ENCODE assay signal across 17 cellular contexts in the genomic region with DNA sequence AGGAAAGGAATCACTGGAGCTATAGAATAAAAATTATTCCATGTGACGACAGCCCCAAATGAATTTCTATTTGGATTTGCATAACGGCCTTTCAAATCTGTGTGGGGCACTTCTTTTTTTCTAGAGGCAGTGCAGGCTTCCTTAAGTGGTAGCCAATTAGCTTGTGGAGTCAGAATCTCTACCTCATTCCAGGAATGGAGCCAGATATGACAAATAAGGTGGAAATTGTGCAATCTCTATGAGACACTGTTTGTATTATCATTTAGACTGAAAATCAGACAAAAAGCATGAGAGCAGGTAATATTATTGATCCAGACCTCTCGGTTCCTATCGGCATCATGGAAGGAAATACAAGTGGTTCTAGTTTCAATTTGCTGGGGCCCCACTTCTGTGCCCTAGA.
DNase-seq lines count a peak whose midpoint lies in the region; ATAC-seq, FAIRE-seq and TF ChIP-seq lines count a peak whose summit lies in the region.
"Had no signal": no experiment of that assay in that cellular context is flagged by ENCODE, and none has a peak within 500 bp of the region (broad histone marks: within the 10 kb centered on the region; RNA-seq: fewer than 3 reads in every experiment).

No MANE protein-coding gene starts in this region.

- H3K27me3 ChIP-seq in BJ (ENCODE audit: control insufficient read depth, insufficient read depth, low read length), result no peaks in the 10 kb centered on the region
- H3K27me3 ChIP-seq in IMR-90 (ENCODE audit: control insufficient read depth, insufficient read depth, low read length), result no peaks in the 10 kb centered on the region
- no peaks in the 10 kb centered on the region for H3K27me3 ChIP-seq in body of pancreas
- no peaks in the 10 kb centered on the region for H3K27me3 ChIP-seq in keratinocyte (ENCODE audit: control insufficient read depth, extremely low read depth, insufficient read depth, low read length)
- no peaks in the 10 kb centered on the region for H3K27me3 ChIP-seq in sigmoid colon
- H3K27me3 ChIP-seq: ascending aorta had no signal

- no peak overlapping the region for H3K23ac ChIP-seq in IMR-90 (ENCODE audit: low read depth, low read length)

- H3K9me1 ChIP-seq in IMR-90 (ENCODE audit: insufficient read depth, low read length), result 0 out of 2 replicates have a peak, but pooled peaks cover 3% of the 10 kb centered on the region
- H3K9me1 ChIP-seq in keratinocyte (ENCODE audit: control insufficient read depth, extremely low read depth, insufficient read depth, low read length), result no peaks in the 10 kb centered on the region

- H2BK120ac ChIP-seq in IMR-90 (ENCODE audit: low read depth, low read length), result no peak overlapping the region

- no peak overlapping the region for H4K5ac ChIP-seq in IMR-90 (ENCODE audit: low read depth, low read length)

- intact Hi-C loops in IMR-90 (cut with micrococcal nuclease) (no loop called here), body of pancreas (cut with DNase I) (no loop called here), sigmoid colon (cut with DNase I) (no loop called here)

- ATAC-seq in IMR-90 (ENCODE audit: low read depth) (no peak; the same call in 1 of the 2 replicates), body of pancreas (peak; percentile 63), HG02973 (IDR thresholded peaks at IDR 0.05; ENCODE audit: unreplicated experiment) (no peak)

- H3K18ac ChIP-seq in IMR-90 (ENCODE audit: low read depth, low read length), result no peak overlapping the region

- H4K91ac ChIP-seq in IMR-90 (ENCODE audit: insufficient read depth, low read depth, low read length), result no peak overlapping the region

- peak; percentile 4 for DNase-seq in BJ (ENCODE audit: low read depth)
- peak; percentile 72 for DNase-seq in IMR-90
- DNase-seq in body of pancreas, result no peak
- DNase-seq in keratinocyte (ENCODE audit: low read depth, low spot score), result peak; percentile 26
- no peak for DNase-seq in SIG-M5 (lab: John Stamatoyannopoulos, UW)
- DNase-seq in HT-29 (ENCODE audit: low spot score), result no peak
- no peak for DNase-seq in sigmoid colon
- DNase-seq: activated CD4-positive, CD25-positive, alpha-beta regulatory T cell treated with anti-CD3 and anti-CD28 coated beads, Interleukin-2, amount 50 U/mL, for 72 hours; activated T-cell treated with anti-CD3 and anti-CD28 coated beads, Interleukin-2, amount 50 U/mL, for 24 hours; CD4-positive, alpha-beta T cell; effector CD4-positive, alpha-beta T cell; GDM1; SW 1271 had no signal

- no peak overlapping the region for H3K4ac ChIP-seq in IMR-90 (ENCODE audit: low read depth, low read length)

- no peak overlapping the region for H3K27ac ChIP-seq in IMR-90 (ENCODE audit: insufficient read depth, low read length)
- H3K27ac ChIP-seq in body of pancreas, result peak overlapping the region in 1 of 4 donors; percentile 45
- peak overlapping the region; percentile 2 for H3K27ac ChIP-seq in keratinocyte (ENCODE audit: control insufficient read depth, insufficient read depth, low read length)
- H3K27ac ChIP-seq in sigmoid colon, result no peak overlapping the region
- H3K27ac ChIP-seq: ascending aorta had no signal

- H3K36me3 ChIP-seq in BJ (ENCODE audit: control insufficient read depth, insufficient read depth, low read length) (no peaks in the 10 kb centered on the region), IMR-90 (ENCODE audit: control insufficient read depth, insufficient read depth, low read length) (peaks cover 4% of the 10 kb centered on the region), body of pancreas (replicated peaks in 1 of 2; ENCODE audit: insufficient read depth in 1 of 2, low read depth in 2 of 2) (peaks cover 0 to 5% of the 10 kb centered on the region in 2 donors), keratinocyte (ENCODE audit: control insufficient read depth in 2 of 2, extremely low read depth in 1 of 2, insufficient read depth in 2 of 2, low read length in 2 of 2) (no peaks in the 10 kb centered on the region), sigmoid colon (peaks cover 0 to 53% (median 15%) of the 10 kb centered on the region in 4 donors)

- no peak overlapping the region for H2AK5ac ChIP-seq in IMR-90 (ENCODE audit: low read depth, low read length)

- CTCF ChIA-PET in BJ (lab: Yijun Ruan, JAX), result interaction anchor here (0.6 to 2.2 kb wide), 3 partner anchors 9 to 18 kb away, joined by 3 to 17 read pairs (median 3); no protein-coding TSS in a partner anchor
- CTCF ChIA-PET in IMR-90 (lab: Yijun Ruan, JAX), result interaction anchor here (1.2 kb wide), 1 partner anchor 10 kb away, joined by 9 read pairs; no protein-coding TSS in a partner anchor

- TF ChIP-seq POLR2A in IMR-90 (IDR thresholded peaks at IDR 0.05; ENCODE audit: low read depth, low read length), result no peak
- no peak for TF ChIP-seq POLR2A in body of pancreas (IDR thresholded peaks at IDR 0.05)
- no peak for TF ChIP-seq POLR2A in sigmoid colon (IDR thresholded peaks at IDR 0.05)

- H3K9ac ChIP-seq in IMR-90 (ENCODE audit: low read depth, low read length) (no peak overlapping the region), keratinocyte (ENCODE audit: control insufficient read depth, extremely low read depth, insufficient read depth, low read length) (no peak overlapping the region)

- no peak overlapping the region for H3K56ac ChIP-seq in IMR-90 (ENCODE audit: extremely low read depth, insufficient read depth, low read length)

- H3K4me1 ChIP-seq in IMR-90 (ENCODE audit: control insufficient read depth, insufficient read depth, low read length) (no peaks in the 10 kb centered on the region), body of pancreas (no peaks in the 10 kb centered on the region), keratinocyte (ENCODE audit: control insufficient read depth, extremely low read depth, insufficient read depth, low read length) (peaks cover 14% of the 10 kb centered on the region), sigmoid colon (no peaks in the 10 kb centered on the region)
- H3K4me1 ChIP-seq: ascending aorta, HAP-1 had no signal

- no peak overlapping the region for H2BK15ac ChIP-seq in IMR-90 (ENCODE audit: low read depth, low read length)

- H2AK9ac ChIP-seq in IMR-90 (replicated peaks; ENCODE audit: low read depth, low read length, poor library complexity), result no peak overlapping the region

- dilution Hi-C loops in IMR-90 (cut with HindIII; ENCODE audit: low sequenced_read_pairs, unreplicated experiment) (no loop called here), keratinocyte (cut with MboI; ENCODE audit: extremely low pct_ligation_motif_present, low sequenced_read_pairs) (no loop called here)

- H3K4me2 ChIP-seq in IMR-90 (ENCODE audit: low read depth, low read length) (no peak overlapping the region), keratinocyte (ENCODE audit: control insufficient read depth, extremely low read depth, insufficient read depth, low read depth, low read length) (peak overlapping the region; percentile 47)
- H3K4me2 ChIP-seq: smooth muscle cell had no signal

- no peak overlapping the region for H3K14ac ChIP-seq in IMR-90 (replicated peaks; ENCODE audit: low read depth, low read length)

- no peaks in the 10 kb centered on the region for H3K79me2 ChIP-seq in keratinocyte (ENCODE audit: control insufficient read depth, insufficient read depth, low read length)

- no peak overlapping the region for H2AFZ ChIP-seq in IMR-90 (replicated peaks; ENCODE audit: low read length, poor library complexity)
- no peak overlapping the region for H2AFZ ChIP-seq in keratinocyte (ENCODE audit: control insufficient read depth, low read length)

- in situ Hi-C loops in IMR-90 (cut with MboI; ENCODE audit: low sequenced_read_pairs), result no loop called here

- no peaks in the 10 kb centered on the region for H4K20me1 ChIP-seq in IMR-90 (ENCODE audit: insufficient read depth, low read length)
- no peaks in the 10 kb centered on the region for H4K20me1 ChIP-seq in keratinocyte (ENCODE audit: control insufficient read depth, extremely low read depth, insufficient read depth, low read length)

- BruUV-seq in IMR-90 (replicated peaks; lab: Mats Ljungman, UMichigan), result no TSS peak

- H2BK20ac ChIP-seq in IMR-90 (ENCODE audit: low read depth, low read length), result no peak overlapping the region

- H3K4me3 ChIP-seq in BJ (ENCODE audit: low read depth, low read length), result no peak overlapping the region
- no peak overlapping the region for H3K4me3 ChIP-seq in IMR-90 (ENCODE audit: insufficient read depth, low read depth, low read length)
- H3K4me3 ChIP-seq in body of pancreas, result no peak overlapping the region
- H3K4me3 ChIP-seq in keratinocyte (ENCODE audit: control insufficient read depth in 2 of 3, extremely low read depth in 1 of 3, insufficient read depth in 2 of 3, low read depth in 1 of 3, low read length in 3 of 3), result no peak overlapping the region
- no peak overlapping the region for H3K4me3 ChIP-seq in sigmoid colon
- H3K4me3 ChIP-seq: ascending aorta, HAP-1, smooth muscle cell had no signal

- no peak for TF ChIP-seq EP300 in sigmoid colon (IDR thresholded peaks at IDR 0.05)

- FAIRE-seq in keratinocyte (lab: Jason Lieb, UNC), result peak; percentile 49

- no peaks in the 10 kb centered on the region for H3K79me1 ChIP-seq in IMR-90 (ENCODE audit: low read depth in 1 of 2, low read length in 2 of 2)

- no peak for TF ChIP-seq RAD21 in IMR-90 (IDR thresholded peaks at IDR 0.05; ENCODE audit: low read length)

- TF ChIP-seq CTCF in BJ (IDR thresholded peaks at IDR 0.05; ENCODE audit: insufficient read depth, low read depth, low read length) (no peak), IMR-90 (conservative IDR thresholded peaks at IDR 0.05; ENCODE audit: low read depth, low read length) (no peak), body of pancreas (IDR thresholded peaks at IDR 0.05) (no peak), keratinocyte (optimal IDR thresholded peaks at IDR 0.05 in 1 of 3, IDR thresholded peaks at IDR 0.05 in 1 of 3, conservative IDR thresholded peaks at IDR 0.05 in 1 of 3; ENCODE audit: extremely low read depth in 1 of 3, insufficient read depth in 2 of 3, low read length in 3 of 3) (no peak), sigmoid colon (IDR thresholded peaks at IDR 0.05) (no peak)

- 100% methylated on average over 3 of the region's 4 CpGs; no CpG with 5 or more reads in 1 of the 2 experiments for WGBS in IMR-90 (ENCODE audit: extremely low coverage in 2 of 2, insufficient read length in 1 of 2), 2 experiments
- WGBS in body of pancreas, 2 donors, result 46 to 48% methylated on average over 4 of the region's 4 CpGs
- 89 to 92% methylated on average over 4 of the region's 4 CpGs for WGBS in sigmoid colon, 2 donors

- H2BK5ac ChIP-seq in IMR-90 (ENCODE audit: low read depth, low read length, poor library complexity, severe bottlenecking), result no peak overlapping the region

- H4K8ac ChIP-seq in IMR-90 (ENCODE audit: low read depth in 2 of 2, low read length in 2 of 2), result no peak overlapping the region

- H3K9me3 ChIP-seq in IMR-90 (ENCODE audit: control insufficient read depth, insufficient read depth, low read length), result no peaks in the 10 kb centered on the region
- H3K9me3 ChIP-seq in body of pancreas, result no peaks in the 10 kb centered on the region
- no peaks in the 10 kb centered on the region for H3K9me3 ChIP-seq in keratinocyte (ENCODE audit: control insufficient read depth, low read depth, low read length)
- H3K9me3 ChIP-seq in sigmoid colon, result no peaks in the 10 kb centered on the region
- H3K9me3 ChIP-seq: ascending aorta, HAP-1 had no signal

- POLR2A ChIA-PET in BJ (lab: Charles Lee), result no interaction called here
- POLR2A ChIA-PET in IMR-90 (lab: Charles Lee; ENCODE audit: unreplicated experiment), result no interaction called here

TF ChIP-seq in IMR-90, 13 proteins besides CTCF, POLR2A, EP300 and RAD21 (continues in another document):
- no peak for TF ChIP-seq FOS (IDR thresholded peaks at IDR 0.05; ENCODE audit: low read depth, low read length)

Comparison
In these comparisons a context has a peak if more than half of its experiments do, and no peak if none do; other contexts are left out.
1. DNase-seq: peak in BJ (single experiment), IMR-90 (single experiment) and keratinocyte (single experiment); none in body of pancreas (0 of 4), SIG-M5 (single experiment), HT-29 (single experiment) and sigmoid colon (single experiment).